ENCODE assay signal across 1 cellular context in the genomic region with DNA sequence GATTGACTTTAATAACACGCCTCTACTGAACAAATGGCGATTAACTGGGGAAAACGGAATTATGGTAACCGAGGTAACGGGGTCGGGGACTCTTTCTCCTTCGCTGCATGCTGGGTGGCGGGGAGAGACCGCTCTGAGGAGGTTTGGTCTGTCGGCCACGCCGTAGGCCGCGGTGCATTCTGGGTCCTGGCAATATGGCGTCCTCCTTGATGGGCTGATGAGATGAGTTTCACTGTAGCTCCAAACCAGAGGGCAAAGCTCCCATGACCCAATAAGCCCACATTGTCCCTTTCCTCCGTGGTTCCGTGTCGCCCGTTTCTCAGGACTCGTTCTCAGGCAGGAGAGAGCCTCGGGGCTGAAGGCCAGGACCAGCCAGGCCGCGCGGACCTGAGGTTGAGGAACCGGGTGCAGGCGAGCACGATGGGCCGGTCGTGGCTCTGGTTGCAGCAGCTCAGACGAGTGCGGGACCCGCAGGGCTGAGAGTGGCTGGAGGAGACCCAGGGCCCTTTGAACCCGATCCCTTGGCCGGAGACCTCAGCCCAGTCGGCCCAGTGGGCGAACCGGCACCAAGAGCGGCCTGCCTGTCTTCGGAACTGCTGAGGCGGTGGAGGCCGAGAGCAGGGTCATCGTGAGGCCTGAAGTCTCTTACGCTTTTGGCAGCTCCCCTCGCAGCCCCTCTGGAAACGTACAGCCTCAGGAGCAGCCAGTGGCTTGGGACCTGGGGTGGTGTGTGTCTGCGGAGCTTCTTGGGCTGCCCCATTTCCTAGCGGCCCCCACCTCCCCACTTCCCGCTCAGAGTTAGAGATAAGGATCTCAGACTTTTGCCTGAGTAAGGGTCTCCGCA.
TF ChIP-seq lines count a peak whose summit lies in the region.

A gene with protein sequence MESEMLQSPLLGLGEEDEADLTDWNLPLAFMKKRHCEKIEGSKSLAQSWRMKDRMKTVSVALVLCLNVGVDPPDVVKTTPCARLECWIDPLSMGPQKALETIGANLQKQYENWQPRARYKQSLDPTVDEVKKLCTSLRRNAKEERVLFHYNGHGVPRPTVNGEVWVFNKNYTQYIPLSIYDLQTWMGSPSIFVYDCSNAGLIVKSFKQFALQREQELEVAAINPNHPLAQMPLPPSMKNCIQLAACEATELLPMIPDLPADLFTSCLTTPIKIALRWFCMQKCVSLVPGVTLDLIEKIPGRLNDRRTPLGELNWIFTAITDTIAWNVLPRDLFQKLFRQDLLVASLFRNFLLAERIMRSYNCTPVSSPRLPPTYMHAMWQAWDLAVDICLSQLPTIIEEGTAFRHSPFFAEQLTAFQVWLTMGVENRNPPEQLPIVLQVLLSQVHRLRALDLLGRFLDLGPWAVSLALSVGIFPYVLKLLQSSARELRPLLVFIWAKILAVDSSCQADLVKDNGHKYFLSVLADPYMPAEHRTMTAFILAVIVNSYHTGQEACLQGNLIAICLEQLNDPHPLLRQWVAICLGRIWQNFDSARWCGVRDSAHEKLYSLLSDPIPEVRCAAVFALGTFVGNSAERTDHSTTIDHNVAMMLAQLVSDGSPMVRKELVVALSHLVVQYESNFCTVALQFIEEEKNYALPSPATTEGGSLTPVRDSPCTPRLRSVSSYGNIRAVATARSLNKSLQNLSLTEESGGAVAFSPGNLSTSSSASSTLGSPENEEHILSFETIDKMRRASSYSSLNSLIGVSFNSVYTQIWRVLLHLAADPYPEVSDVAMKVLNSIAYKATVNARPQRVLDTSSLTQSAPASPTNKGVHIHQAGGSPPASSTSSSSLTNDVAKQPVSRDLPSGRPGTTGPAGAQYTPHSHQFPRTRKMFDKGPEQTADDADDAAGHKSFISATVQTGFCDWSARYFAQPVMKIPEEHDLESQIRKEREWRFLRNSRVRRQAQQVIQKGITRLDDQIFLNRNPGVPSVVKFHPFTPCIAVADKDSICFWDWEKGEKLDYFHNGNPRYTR (N-terminal part only) (plus strand): TSS at position 184 of the 844 bp plus-strand sequence. CDS start 792 bp downstream, outside the sequence.

TF ChIP-seq in HepG2, 621 proteins besides CTCF, POLR2A, EP300 and RAD21 (continued from another document and continues in another):
- TF ChIP-seq GTF2F1 (IDR thresholded peaks at IDR 0.05; ENCODE audit: low read length), result no peak
- peak; percentile 53 for TF ChIP-seq SIX1 (CRISPR knock-in tag; IDR thresholded peaks at IDR 0.05; ENCODE audit: borderline replicate concordance)
- TF ChIP-seq ZNF816 (CRISPR knock-in tag; IDR thresholded peaks at IDR 0.05; ENCODE audit: borderline replicate concordance), result no peak
- no peak for TF ChIP-seq ZFP62 (CRISPR knock-in tag; IDR thresholded peaks at IDR 0.05)
- TF ChIP-seq POGZ (CRISPR knock-in tag; IDR thresholded peaks at IDR 0.05), result peak; percentile 89
- no peak for TF ChIP-seq TP53 (CRISPR knock-in tag; conservative IDR thresholded peaks at IDR 0.05)
- no peak for TF ChIP-seq PTBP1 (IDR thresholded peaks at IDR 0.05; ENCODE audit: low read depth, low read length, poor library complexity, severe bottlenecking)
- 0 out of 2 replicates have a peak, but pooled peaks have one; percentile 34 for TF ChIP-seq ZNF850 (CRISPR knock-in tag; conservative IDR thresholded peaks at IDR 0.05)
- TF ChIP-seq ELF4 (CRISPR knock-in tag; IDR thresholded peaks at IDR 0.05; ENCODE audit: borderline replicate concordance), result no peak
- TF ChIP-seq MIER2 (CRISPR knock-in tag; IDR thresholded peaks at IDR 0.05), result peak; percentile 85
- TF ChIP-seq HNF4A (CRISPR knock-in tag; IDR thresholded peaks at IDR 0.05), result peak; percentile 35; the same call in 1 of the 2 replicates
- peak; percentile 88 for TF ChIP-seq ZNF264 (CRISPR knock-in tag; IDR thresholded peaks at IDR 0.05)
- peak; percentile 81; the same call in 1 of the 2 replicates for TF ChIP-seq ZNF451 (CRISPR knock-in tag; IDR thresholded peaks at IDR 0.05)
- peak; percentile 86; the same call in 1 of the 2 replicates for TF ChIP-seq WIZ (CRISPR knock-in tag; IDR thresholded peaks at IDR 0.05)
- peak; percentile 92 for TF ChIP-seq NKX3-1 (CRISPR knock-in tag; IDR thresholded peaks at IDR 0.05)
- TF ChIP-seq, protein P1, sequence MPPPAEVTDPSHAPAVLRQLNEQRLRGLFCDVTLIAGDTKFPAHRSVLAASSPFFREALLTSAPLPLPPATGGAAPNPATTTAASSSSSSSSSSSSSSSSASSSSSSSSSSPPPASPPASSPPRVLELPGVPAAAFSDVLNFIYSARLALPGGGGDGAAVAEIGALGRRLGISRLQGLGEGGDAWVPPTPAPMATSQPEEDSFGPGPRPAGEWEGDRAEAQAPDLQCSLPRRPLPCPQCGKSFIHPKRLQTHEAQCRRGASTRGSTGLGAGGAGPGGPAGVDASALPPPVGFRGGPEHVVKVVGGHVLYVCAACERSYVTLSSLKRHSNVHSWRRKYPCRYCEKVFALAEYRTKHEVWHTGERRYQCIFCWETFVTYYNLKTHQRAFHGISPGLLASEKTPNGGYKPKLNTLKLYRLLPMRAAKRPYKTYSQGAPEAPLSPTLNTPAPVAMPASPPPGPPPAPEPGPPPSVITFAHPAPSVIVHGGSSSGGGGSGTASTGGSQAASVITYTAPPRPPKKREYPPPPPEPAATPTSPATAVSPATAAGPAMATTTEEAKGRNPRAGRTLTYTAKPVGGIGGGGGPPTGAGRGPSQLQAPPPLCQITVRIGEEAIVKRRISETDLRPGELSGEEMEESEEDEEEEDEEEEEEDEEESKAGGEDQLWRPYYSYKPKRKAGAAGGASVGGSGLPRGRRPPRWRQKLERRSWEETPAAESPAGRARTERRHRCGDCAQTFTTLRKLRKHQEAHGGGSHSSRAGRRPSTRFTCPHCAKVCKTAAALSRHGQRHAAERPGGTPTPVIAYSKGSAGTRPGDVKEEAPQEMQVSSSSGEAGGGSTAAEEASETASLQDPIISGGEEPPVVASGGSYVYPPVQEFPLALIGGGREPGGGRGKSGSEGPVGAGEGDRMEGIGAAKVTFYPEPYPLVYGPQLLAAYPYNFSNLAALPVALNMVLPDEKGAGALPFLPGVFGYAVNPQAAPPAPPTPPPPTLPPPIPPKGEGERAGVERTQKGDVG (CRISPR knock-in tag; IDR thresholded peaks at IDR 0.05; ENCODE audit: borderline replicate concordance), result peak; percentile 88; the same call in 1 of the 2 replicates
- TF ChIP-seq, protein P2, sequence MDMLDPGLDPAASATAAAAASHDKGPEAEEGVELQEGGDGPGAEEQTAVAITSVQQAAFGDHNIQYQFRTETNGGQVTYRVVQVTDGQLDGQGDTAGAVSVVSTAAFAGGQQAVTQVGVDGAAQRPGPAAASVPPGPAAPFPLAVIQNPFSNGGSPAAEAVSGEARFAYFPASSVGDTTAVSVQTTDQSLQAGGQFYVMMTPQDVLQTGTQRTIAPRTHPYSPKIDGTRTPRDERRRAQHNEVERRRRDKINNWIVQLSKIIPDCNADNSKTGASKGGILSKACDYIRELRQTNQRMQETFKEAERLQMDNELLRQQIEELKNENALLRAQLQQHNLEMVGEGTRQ (IDR thresholded peaks at IDR 0.05; ENCODE audit: low read depth, low read length), result no peak
- TF ChIP-seq, protein P2 (CRISPR knock-in tag; IDR thresholded peaks at IDR 0.05; ENCODE audit: borderline replicate concordance), result no peak
- no peak for TF ChIP-seq SKI (IDR thresholded peaks at IDR 0.05; ENCODE audit: partially characterized antibody)
- 0 out of 2 replicates have a peak, but pooled peaks have one; percentile 10 for TF ChIP-seq MAFG (CRISPR knock-in tag; IDR thresholded peaks at IDR 0.05)
- 0 out of 2 replicates have a peak, but pooled peaks have one; percentile 29 for TF ChIP-seq KLF9 (CRISPR knock-in tag; IDR thresholded peaks at IDR 0.05; ENCODE audit: low read depth)
- no peak for TF ChIP-seq ZNF577 (CRISPR knock-in tag; IDR thresholded peaks at IDR 0.05; ENCODE audit: borderline replicate concordance, low read depth)
- TF ChIP-seq DPF2 (CRISPR knock-in tag; IDR thresholded peaks at IDR 0.05; ENCODE audit: borderline replicate concordance, low read depth), result 0 out of 2 replicates have a peak, but pooled peaks have one; percentile 27
- TF ChIP-seq SRSF9 (IDR thresholded peaks at IDR 0.05; ENCODE audit: borderline replicate concordance, insufficient read depth, low read depth, low read length, poor library complexity, severe bottlenecking), result no peak
- no peak for TF ChIP-seq ATF7 (IDR thresholded peaks at IDR 0.05)
- no peak for TF ChIP-seq ATF7 (CRISPR knock-in tag; IDR thresholded peaks at IDR 0.05)
- TF ChIP-seq ZFP36L1 (CRISPR knock-in tag; IDR thresholded peaks at IDR 0.05), result 0 out of 2 replicates have a peak, but pooled peaks have one; percentile 77
- TF ChIP-seq, protein P3, sequence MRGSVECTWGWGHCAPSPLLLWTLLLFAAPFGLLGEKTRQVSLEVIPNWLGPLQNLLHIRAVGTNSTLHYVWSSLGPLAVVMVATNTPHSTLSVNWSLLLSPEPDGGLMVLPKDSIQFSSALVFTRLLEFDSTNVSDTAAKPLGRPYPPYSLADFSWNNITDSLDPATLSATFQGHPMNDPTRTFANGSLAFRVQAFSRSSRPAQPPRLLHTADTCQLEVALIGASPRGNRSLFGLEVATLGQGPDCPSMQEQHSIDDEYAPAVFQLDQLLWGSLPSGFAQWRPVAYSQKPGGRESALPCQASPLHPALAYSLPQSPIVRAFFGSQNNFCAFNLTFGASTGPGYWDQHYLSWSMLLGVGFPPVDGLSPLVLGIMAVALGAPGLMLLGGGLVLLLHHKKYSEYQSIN (CRISPR knock-in tag; IDR thresholded peaks at IDR 0.05; ENCODE audit: borderline replicate concordance), result no peak
- peak; percentile 57; the same call in 1 of the 2 replicates for TF ChIP-seq NCOR1 (IDR thresholded peaks at IDR 0.05; ENCODE audit: borderline replicate concordance, low read length)
- peak; percentile 87; the same call in 1 of the 2 replicates for TF ChIP-seq RELA (CRISPR knock-in tag; IDR thresholded peaks at IDR 0.05)
- TF ChIP-seq, protein P4, sequence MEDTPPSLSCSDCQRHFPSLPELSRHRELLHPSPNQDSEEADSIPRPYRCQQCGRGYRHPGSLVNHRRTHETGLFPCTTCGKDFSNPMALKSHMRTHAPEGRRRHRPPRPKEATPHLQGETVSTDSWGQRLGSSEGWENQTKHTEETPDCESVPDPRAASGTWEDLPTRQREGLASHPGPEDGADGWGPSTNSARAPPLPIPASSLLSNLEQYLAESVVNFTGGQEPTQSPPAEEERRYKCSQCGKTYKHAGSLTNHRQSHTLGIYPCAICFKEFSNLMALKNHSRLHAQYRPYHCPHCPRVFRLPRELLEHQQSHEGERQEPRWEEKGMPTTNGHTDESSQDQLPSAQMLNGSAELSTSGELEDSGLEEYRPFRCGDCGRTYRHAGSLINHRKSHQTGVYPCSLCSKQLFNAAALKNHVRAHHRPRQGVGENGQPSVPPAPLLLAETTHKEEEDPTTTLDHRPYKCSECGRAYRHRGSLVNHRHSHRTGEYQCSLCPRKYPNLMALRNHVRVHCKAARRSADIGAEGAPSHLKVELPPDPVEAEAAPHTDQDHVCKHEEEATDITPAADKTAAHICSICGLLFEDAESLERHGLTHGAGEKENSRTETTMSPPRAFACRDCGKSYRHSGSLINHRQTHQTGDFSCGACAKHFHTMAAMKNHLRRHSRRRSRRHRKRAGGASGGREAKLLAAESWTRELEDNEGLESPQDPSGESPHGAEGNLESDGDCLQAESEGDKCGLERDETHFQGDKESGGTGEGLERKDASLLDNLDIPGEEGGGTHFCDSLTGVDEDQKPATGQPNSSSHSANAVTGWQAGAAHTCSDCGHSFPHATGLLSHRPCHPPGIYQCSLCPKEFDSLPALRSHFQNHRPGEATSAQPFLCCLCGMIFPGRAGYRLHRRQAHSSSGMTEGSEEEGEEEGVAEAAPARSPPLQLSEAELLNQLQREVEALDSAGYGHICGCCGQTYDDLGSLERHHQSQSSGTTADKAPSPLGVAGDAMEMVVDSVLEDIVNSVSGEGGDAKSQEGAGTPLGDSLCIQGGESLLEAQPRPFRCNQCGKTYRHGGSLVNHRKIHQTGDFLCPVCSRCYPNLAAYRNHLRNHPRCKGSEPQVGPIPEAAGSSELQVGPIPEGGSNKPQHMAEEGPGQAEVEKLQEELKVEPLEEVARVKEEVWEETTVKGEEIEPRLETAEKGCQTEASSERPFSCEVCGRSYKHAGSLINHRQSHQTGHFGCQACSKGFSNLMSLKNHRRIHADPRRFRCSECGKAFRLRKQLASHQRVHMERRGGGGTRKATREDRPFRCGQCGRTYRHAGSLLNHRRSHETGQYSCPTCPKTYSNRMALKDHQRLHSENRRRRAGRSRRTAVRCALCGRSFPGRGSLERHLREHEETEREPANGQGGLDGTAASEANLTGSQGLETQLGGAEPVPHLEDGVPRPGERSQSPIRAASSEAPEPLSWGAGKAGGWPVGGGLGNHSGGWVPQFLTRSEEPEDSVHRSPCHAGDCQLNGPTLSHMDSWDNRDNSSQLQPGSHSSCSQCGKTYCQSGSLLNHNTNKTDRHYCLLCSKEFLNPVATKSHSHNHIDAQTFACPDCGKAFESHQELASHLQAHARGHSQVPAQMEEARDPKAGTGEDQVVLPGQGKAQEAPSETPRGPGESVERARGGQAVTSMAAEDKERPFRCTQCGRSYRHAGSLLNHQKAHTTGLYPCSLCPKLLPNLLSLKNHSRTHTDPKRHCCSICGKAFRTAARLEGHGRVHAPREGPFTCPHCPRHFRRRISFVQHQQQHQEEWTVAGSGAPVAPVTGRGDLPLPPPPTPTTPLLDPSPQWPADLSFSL (CRISPR knock-in tag; IDR thresholded peaks at IDR 0.05), result peak; percentile 34; the same call in 1 of the 2 replicates
- TF ChIP-seq ZSCAN30 (CRISPR knock-in tag; IDR thresholded peaks at IDR 0.05), result peak; percentile 95; the same call in 1 of the 2 replicates
- TF ChIP-seq NFYC (CRISPR knock-in tag; IDR thresholded peaks at IDR 0.05), result peak; percentile 47; the same call in 1 of the 2 replicates
- TF ChIP-seq, protein P5, sequence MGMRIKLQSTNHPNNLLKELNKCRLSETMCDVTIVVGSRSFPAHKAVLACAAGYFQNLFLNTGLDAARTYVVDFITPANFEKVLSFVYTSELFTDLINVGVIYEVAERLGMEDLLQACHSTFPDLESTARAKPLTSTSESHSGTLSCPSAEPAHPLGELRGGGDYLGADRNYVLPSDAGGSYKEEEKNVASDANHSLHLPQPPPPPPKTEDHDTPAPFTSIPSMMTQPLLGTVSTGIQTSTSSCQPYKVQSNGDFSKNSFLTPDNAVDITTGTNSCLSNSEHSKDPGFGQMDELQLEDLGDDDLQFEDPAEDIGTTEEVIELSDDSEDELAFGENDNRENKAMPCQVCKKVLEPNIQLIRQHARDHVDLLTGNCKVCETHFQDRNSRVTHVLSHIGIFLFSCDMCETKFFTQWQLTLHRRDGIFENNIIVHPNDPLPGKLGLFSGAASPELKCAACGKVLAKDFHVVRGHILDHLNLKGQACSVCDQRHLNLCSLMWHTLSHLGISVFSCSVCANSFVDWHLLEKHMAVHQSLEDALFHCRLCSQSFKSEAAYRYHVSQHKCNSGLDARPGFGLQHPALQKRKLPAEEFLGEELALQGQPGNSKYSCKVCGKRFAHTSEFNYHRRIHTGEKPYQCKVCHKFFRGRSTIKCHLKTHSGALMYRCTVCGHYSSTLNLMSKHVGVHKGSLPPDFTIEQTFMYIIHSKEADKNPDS (CRISPR knock-in tag; IDR thresholded peaks at IDR 0.05), result no peak
